ENCODE assay signal across 10 cellular contexts in genomic region chr21:33019885-33020557, GRCh38. TPM values are rescaled to one million over a fixed set of nuclear protein-coding genes. Genes with fewer than 3 reads are reported as not detected.
DNase-seq lines count a peak whose midpoint lies in the region; ATAC-seq and TF ChIP-seq lines count a peak whose summit lies in the region.
"Had no signal": no experiment of that assay in that cellular context is flagged by ENCODE, and none has a peak within 500 bp of the region (broad histone marks: within the 10 kb centered on the region; RNA-seq: fewer than 3 reads in every experiment).

No MANE protein-coding gene starts in this region.

- TF ChIP-seq CTCF in DND-41 (IDR thresholded peaks at IDR 0.05; ENCODE audit: borderline replicate concordance, extremely low read depth, low read length, poor library complexity, severe bottlenecking) (no peak), neural crest cell (conservative IDR thresholded peaks at IDR 0.05) (no peak), tibial artery (IDR thresholded peaks at IDR 0.05) (no peak)

- H3K9ac ChIP-seq in DND-41 (ENCODE audit: low read depth, low read length) (no peak overlapping the region), HUES6 (ENCODE audit: low read length) (no peak overlapping the region)

- no peak overlapping the region for H2AFZ ChIP-seq in DND-41 (ENCODE audit: low read depth, low read length)

- H3K27ac Mint-ChIP-seq in effector memory CD8-positive, alpha-beta T cell: peak overlapping the region in 1 of 2 donors; percentile 56
- H3K27ac Mint-ChIP-seq in neural crest cell (ENCODE audit: unreplicated experiment): no peak overlapping the region
- H3K27ac Mint-ChIP-seq in activated T-helper 2 cell treated with anti-CD3 and anti-CD28 coated beads, Interferon-gamma antibody, Interleukin-2, Interleukin-4, amounts not matched to agents 10 μg/mL and 5 μg/mL and 100 μg/mL, durations not matched to agents 14 hours and 24 hours and 36 hours: no peak overlapping the region

- peaks cover 10% of the 10 kb centered on the region for H3K36me3 Mint-ChIP-seq in effector memory CD8-positive, alpha-beta T cell (ENCODE audit: insufficient read depth)
- H3K36me3 Mint-ChIP-seq in neural crest cell (ENCODE audit: low read depth): peaks cover 5% of the 10 kb centered on the region
- peaks cover 2% of the 10 kb centered on the region for H3K36me3 Mint-ChIP-seq in activated T-helper 2 cell treated with anti-CD3 and anti-CD28 coated beads, Interferon-gamma antibody, Interleukin-2, Interleukin-4, amounts not matched to agents 10 μg/mL and 5 μg/mL and 100 μg/mL, durations not matched to agents 14 hours and 24 hours and 36 hours (ENCODE audit: low read depth)

- DNase-seq in DND-41 (peak; percentile 51), neural crest cell (ENCODE audit: low read depth, low spot score) (no peak), tibial artery (no peak), GM03348 (ENCODE audit: low spot score) (no peak)
- no peak for DNase-seq in effector memory CD8-positive, alpha-beta T cell
- DNase-seq in activated T-helper 2 cell treated with anti-CD3 and anti-CD28 coated beads, Interferon-gamma antibody, Interleukin-2, Interleukin-4, amounts not matched to agents 10 μg/mL and 5 μg/mL and 100 μg/mL, durations not matched to agents 14 hours and 24 hours and 36 hours (ENCODE audit: low spot score): no peak
- DNase-seq: NCI-H524 had no signal

- H3K4me2 ChIP-seq in DND-41 (ENCODE audit: insufficient read depth, low read length): peak overlapping the region; percentile 46

- peaks cover 46% of the 10 kb centered on the region for H3K27me3 ChIP-seq in DND-41 (ENCODE audit: insufficient read depth, low read length, poor library complexity)
- H3K27me3 ChIP-seq in HUES6 (ENCODE audit: control insufficient read depth, insufficient read depth, low read length): peaks cover 100% of the 10 kb centered on the region
- peaks cover 0 to 87% of the 10 kb centered on the region in 2 donors for H3K27me3 ChIP-seq in tibial artery

- H3K4me1 ChIP-seq in DND-41 (ENCODE audit: insufficient read depth, low read length) (peaks cover 9% of the 10 kb centered on the region), HUES6 (ENCODE audit: control insufficient read depth, insufficient read depth, low read length) (peaks cover 27% of the 10 kb centered on the region), tibial artery (peaks cover 0 to 37% (median 15%) of the 10 kb centered on the region in 4 donors)

- no peaks in the 10 kb centered on the region for H3K79me2 ChIP-seq in DND-41 (ENCODE audit: insufficient read depth, low read length)

- H3K9me3 ChIP-seq in DND-41 (ENCODE audit: insufficient read depth, low read length, severe bottlenecking) (no peaks in the 10 kb centered on the region), HUES6 (ENCODE audit: control insufficient read depth, insufficient read depth, low read depth, low read length) (no peaks in the 10 kb centered on the region), tibial artery (no peaks in the 10 kb centered on the region)

- H3K27me3 Mint-ChIP-seq in effector memory CD8-positive, alpha-beta T cell: peaks cover 95 to 100% of the 10 kb centered on the region in 2 donors
- H3K27me3 Mint-ChIP-seq in neural crest cell (ENCODE audit: low read depth): peaks cover 96% of the 10 kb centered on the region
- H3K27me3 Mint-ChIP-seq in activated T-helper 2 cell treated with anti-CD3 and anti-CD28 coated beads, Interferon-gamma antibody, Interleukin-2, Interleukin-4, amounts not matched to agents 10 μg/mL and 5 μg/mL and 100 μg/mL, durations not matched to agents 14 hours and 24 hours and 36 hours (ENCODE audit: low read depth): peaks cover 85% of the 10 kb centered on the region

- peak; percentile 87 for ATAC-seq in DND-41 (ENCODE audit: insufficient read depth, low read depth)
- peak; percentile 42 for ATAC-seq in effector memory CD8-positive, alpha-beta T cell (replicated peaks)

- no peaks in the 10 kb centered on the region for H3K9me3 Mint-ChIP-seq in effector memory CD8-positive, alpha-beta T cell
- no peaks in the 10 kb centered on the region for H3K9me3 Mint-ChIP-seq in neural crest cell
- no peaks in the 10 kb centered on the region for H3K9me3 Mint-ChIP-seq in activated T-helper 2 cell treated with anti-CD3 and anti-CD28 coated beads, Interferon-gamma antibody, Interleukin-2, Interleukin-4, amounts not matched to agents 10 μg/mL and 5 μg/mL and 100 μg/mL, durations not matched to agents 14 hours and 24 hours and 36 hours

- intact Hi-C loops in tibial artery (cut with DNase I; ENCODE audit: low total_unique reads): no loop called here
- intact Hi-C loops in activated T-helper 2 cell treated with anti-CD3 and anti-CD28 coated beads, Interferon-gamma antibody, Interleukin-2, Interleukin-4, amounts not matched to agents 10 μg/mL and 5 μg/mL and 100 μg/mL, durations not matched to agents 14 hours and 24 hours and 36 hours (cut with micrococcal nuclease): loop anchor here (5.0 to 10.0 kb wide), 2 partner anchors 105 to 188 kb away; no protein-coding TSS in a partner anchor

- H3K4me3 ChIP-seq in DND-41 (ENCODE audit: low read depth in 1 of 2, low read length in 2 of 2): no peak overlapping the region
- peak overlapping the region; percentile 55 for H3K4me3 ChIP-seq in HUES6 (ENCODE audit: low read depth, low read length)
- H3K4me3 ChIP-seq in tibial artery: no peak overlapping the region

- no peaks in the 10 kb centered on the region; the same call in 1 of the 2 replicates for H4K20me1 ChIP-seq in DND-41 (ENCODE audit: insufficient read depth, low read length)

- H3K36me3 ChIP-seq in DND-41 (ENCODE audit: insufficient read depth, low read length) (no peaks in the 10 kb centered on the region), HUES6 (ENCODE audit: control insufficient read depth, insufficient read depth, low read length) (no peaks in the 10 kb centered on the region), tibial artery (no peaks in the 10 kb centered on the region)

- H3K27ac ChIP-seq in DND-41 (ENCODE audit: low read length): no peak overlapping the region
- no peak overlapping the region for H3K27ac ChIP-seq in HUES6 (ENCODE audit: low read depth, low read length)
- H3K27ac ChIP-seq in tibial artery: no peak overlapping the region

- peaks cover 32 to 34% of the 10 kb centered on the region in 2 donors for H3K4me1 Mint-ChIP-seq in effector memory CD8-positive, alpha-beta T cell (ENCODE audit: low read depth in 2 of 2)
- peaks cover 35% of the 10 kb centered on the region for H3K4me1 Mint-ChIP-seq in neural crest cell
- peaks cover 18% of the 10 kb centered on the region for H3K4me1 Mint-ChIP-seq in activated T-helper 2 cell treated with anti-CD3 and anti-CD28 coated beads, Interferon-gamma antibody, Interleukin-2, Interleukin-4, amounts not matched to agents 10 μg/mL and 5 μg/mL and 100 μg/mL, durations not matched to agents 14 hours and 24 hours and 36 hours (ENCODE audit: low read depth)

- peak overlapping the region; percentile 59 to 77 for H3K4me3 Mint-ChIP-seq in effector memory CD8-positive, alpha-beta T cell
- H3K4me3 Mint-ChIP-seq in neural crest cell: peak overlapping the region; percentile 56
- H3K4me3 Mint-ChIP-seq in activated T-helper 2 cell treated with anti-CD3 and anti-CD28 coated beads, Interferon-gamma antibody, Interleukin-2, Interleukin-4, amounts not matched to agents 10 μg/mL and 5 μg/mL and 100 μg/mL, durations not matched to agents 14 hours and 24 hours and 36 hours (ENCODE audit: low read depth): no peak overlapping the region

RNA-seq across cellular contexts. Expression of gene OLIG2, which starts 5.7 kb away (rescaled TPM):
- 5.4 TPM in 2 replicates for total RNA-seq in neural crest cell
- not detected in 2 replicates for total RNA-seq in activated T-helper 2 cell treated with anti-CD3 and anti-CD28 coated beads, Interferon-gamma antibody, Interleukin-2, Interleukin-4, amounts not matched to agents 10 μg/mL and 5 μg/mL and 100 μg/mL, durations not matched to agents 14 hours and 24 hours and 36 hours
- total RNA-seq: bronchial epithelial cell had no signal

RNA-seq across cellular contexts. Expression of gene OLIG1, which starts 49.9 kb away (rescaled TPM):
- total RNA-seq in neural crest cell: 5.4 and 8.4 TPM in 2 replicates
- 0.09 TPM in 1 of 2 replicates, not detected in the other for total RNA-seq in activated T-helper 2 cell treated with anti-CD3 and anti-CD28 coated beads, Interferon-gamma antibody, Interleukin-2, Interleukin-4, amounts not matched to agents 10 μg/mL and 5 μg/mL and 100 μg/mL, durations not matched to agents 14 hours and 24 hours and 36 hours
- total RNA-seq: bronchial epithelial cell, H4 had no signal
